Comparison of ENCODE assay signal across 1 cellular context in the genomic region with DNA sequence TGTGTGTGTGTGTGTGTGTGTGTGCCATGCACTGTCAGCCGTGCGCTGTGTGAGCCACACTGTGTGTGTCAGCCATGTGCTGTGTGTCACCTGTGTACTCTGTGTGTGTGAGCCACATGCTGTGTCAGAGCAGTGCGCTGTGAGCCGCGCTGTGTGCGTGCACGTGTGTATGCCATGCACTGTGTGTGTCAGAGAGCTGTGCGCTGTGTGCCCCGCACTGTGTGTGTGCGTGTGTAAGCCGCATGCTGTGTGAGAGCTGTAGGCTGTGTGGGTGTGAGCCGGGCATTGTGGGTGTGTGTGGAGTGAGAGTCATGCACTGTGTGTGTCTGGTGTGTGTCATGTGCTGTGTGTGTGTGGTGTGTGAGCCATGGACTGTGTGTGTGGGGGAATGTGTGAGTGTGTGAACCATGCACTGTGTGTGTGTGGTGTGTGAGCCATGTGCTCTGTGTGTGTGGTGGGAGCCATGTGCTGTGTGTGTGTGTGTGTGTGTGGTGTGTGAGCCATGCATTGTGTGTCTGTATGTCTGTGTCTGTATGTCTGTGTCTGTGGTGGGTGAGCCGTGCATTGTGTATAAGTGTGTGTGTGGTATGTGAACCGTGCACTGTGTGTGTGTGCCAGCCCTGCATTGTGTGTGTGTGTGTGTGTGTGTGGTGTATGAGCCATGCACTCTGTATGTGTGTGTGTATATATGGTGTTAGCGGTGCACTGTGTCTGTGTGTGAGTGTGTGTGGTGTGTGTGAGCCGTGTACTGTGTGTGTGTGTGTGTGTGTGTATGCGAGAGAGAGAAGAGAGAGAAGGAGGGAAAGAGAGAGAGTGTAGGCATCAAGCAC.
TF ChIP-seq lines count a peak whose summit lies in the region.

No MANE protein-coding gene starts in this region.

TF ChIP-seq in GM23338, 12 proteins besides CTCF, POLR2A, EP300 and RAD21:
- no peak for TF ChIP-seq STAT1 (IDR thresholded peaks at IDR 0.05; ENCODE audit: unreplicated experiment)
